In genomic region chr5:68048529-68048928, GRCh38 we compare ENCODE assay signal across 17 cellular contexts.
"Had no signal": no experiment of that assay in that cellular context is flagged by ENCODE, and none has a peak within 500 bp of the region (broad histone marks: within the 10 kb centered on the region; RNA-seq: fewer than 3 reads in every experiment).

No MANE protein-coding gene starts in this region.

- H3K4me1 Mint-ChIP-seq: neural crest cell had no signal

- H3K36me3 Mint-ChIP-seq: natural killer cell had no signal

- H3K27ac Mint-ChIP-seq: natural killer cell had no signal

- H3K4me3 Mint-ChIP-seq: natural killer cell, neural crest cell had no signal

- DNase-seq: cortex of kidney; dorsolateral prefrontal cortex; effector CD8-positive, alpha-beta T cell; glutamatergic neuron; kidney; left cardiac atrium; natural killer cell; ovary; sigmoid colon; stimulated activated CD4-positive, alpha-beta T cell treated with anti-CD3 and anti-CD28 coated beads, Interleukin-2, amount 100 ng/mL, for 24 hours; stimulated activated CD4-positive, alpha-beta T cell treated with anti-CD3 and anti-CD28 coated beads, Interleukin-4, amount 100 ng/mL, for 4 hours; stimulated activated naive CD4-positive, alpha-beta T cell; stomach; substantia nigra; transverse colon had no signal

- ATAC-seq: gastroesophageal sphincter, left cardiac atrium, natural killer cell had no signal
